In genomic region chr12:85955127-85955526, GRCh38 we compare ENCODE assay signal across 14 cellular contexts.
DNase-seq lines count a peak whose midpoint lies in the region; TF ChIP-seq lines count a peak whose summit lies in the region.
"Had no signal": no experiment of that assay in that cellular context is flagged by ENCODE, and none has a peak within 500 bp of the region (broad histone marks: within the 10 kb centered on the region; RNA-seq: fewer than 3 reads in every experiment).

No MANE protein-coding gene starts in this region.

- no peak overlapping the region for H4K91ac ChIP-seq in neuronal stem cell (ENCODE audit: low read depth, low read length, poor library complexity)

- H4K20me1 ChIP-seq in osteoblast (ENCODE audit: insufficient read depth, low read length): no peaks in the 10 kb centered on the region

- H3K27me3 ChIP-seq in osteoblast (ENCODE audit: insufficient read depth, low read length) (peaks cover 2% of the 10 kb centered on the region), neuronal stem cell (ENCODE audit: control insufficient read depth in 3 of 3, insufficient read depth in 3 of 3, low read depth in 1 of 3, low read length in 3 of 3) (no peaks in the 10 kb centered on the region)
- H3K27me3 ChIP-seq: Peyer's patch, tibial artery had no signal

- no peak overlapping the region for H2AK5ac ChIP-seq in neuronal stem cell (ENCODE audit: low read depth, low read length)

- H3K4ac ChIP-seq in neuronal stem cell (ENCODE audit: low read length): no peak overlapping the region

- no CpG with 5 or more reads among the region's 1 CpG for WGBS in neuronal stem cell (ENCODE audit: extremely low coverage in 2 of 2, insufficient read length in 2 of 2, insufficient replicate concordance in 1 of 2), 2 donors

- H2BK5ac ChIP-seq in neuronal stem cell (ENCODE audit: low read length): no peak overlapping the region

- H3K27me3 Mint-ChIP-seq in activated T-helper 1 cell treated with anti-CD3 and anti-CD28 coated beads, Interleukin-12 subunit alpha, Interleukin-12 subunit beta, Interleukin-2, Interleukin-4 antibody, amounts not matched to agents 30 ng/mL and 10 ng/mL and 1 ng/mL, durations not matched to agents 14 hours and 24 hours and 36 hours (ENCODE audit: insufficient read depth): no peaks in the 10 kb centered on the region
- H3K27me3 Mint-ChIP-seq: activated naive CD8-positive, alpha-beta T cell treated with anti-CD3 and anti-CD28 coated beads for 36 hours had no signal

- H3K9me3 ChIP-seq in osteoblast (ENCODE audit: low read depth, low read length): no peaks in the 10 kb centered on the region
- no peaks in the 10 kb centered on the region for H3K9me3 ChIP-seq in neuronal stem cell (replicated peaks in 1 of 2; ENCODE audit: control insufficient read depth in 2 of 2, insufficient read depth in 1 of 2, low read depth in 1 of 2, low read length in 2 of 2)
- H3K9me3 ChIP-seq: mucosa of descending colon, Peyer's patch, tibial artery had no signal

- H3K27ac ChIP-seq in osteoblast (ENCODE audit: low read depth, low read length) (no peak overlapping the region), neuronal stem cell (replicated peaks; ENCODE audit: low read length) (no peak overlapping the region)
- H3K27ac ChIP-seq: Peyer's patch, tibial artery had no signal

- H3K27ac Mint-ChIP-seq in activated T-helper 1 cell treated with anti-CD3 and anti-CD28 coated beads, Interleukin-12 subunit alpha, Interleukin-12 subunit beta, Interleukin-2, Interleukin-4 antibody, amounts not matched to agents 30 ng/mL and 10 ng/mL and 1 ng/mL, durations not matched to agents 14 hours and 24 hours and 36 hours: no peak overlapping the region
- H3K27ac Mint-ChIP-seq: activated naive CD8-positive, alpha-beta T cell treated with anti-CD3 and anti-CD28 coated beads for 36 hours had no signal

- H3K4me2 ChIP-seq in osteoblast (ENCODE audit: insufficient read depth, low read length) (no peak overlapping the region), neuronal stem cell (ENCODE audit: insufficient read depth, low read length, poor library complexity, severe bottlenecking) (no peak overlapping the region)

- no peak overlapping the region for H3K9ac ChIP-seq in neuronal stem cell (ENCODE audit: low read depth, low read length, poor library complexity)

- H3K9me3 Mint-ChIP-seq in activated T-helper 1 cell treated with anti-CD3 and anti-CD28 coated beads, Interleukin-12 subunit alpha, Interleukin-12 subunit beta, Interleukin-2, Interleukin-4 antibody, amounts not matched to agents 30 ng/mL and 10 ng/mL and 1 ng/mL, durations not matched to agents 14 hours and 24 hours and 36 hours: no peaks in the 10 kb centered on the region
- H3K9me3 Mint-ChIP-seq: activated naive CD8-positive, alpha-beta T cell treated with anti-CD3 and anti-CD28 coated beads for 36 hours had no signal

- H3K36me3 Mint-ChIP-seq in activated T-helper 1 cell treated with anti-CD3 and anti-CD28 coated beads, Interleukin-12 subunit alpha, Interleukin-12 subunit beta, Interleukin-2, Interleukin-4 antibody, amounts not matched to agents 30 ng/mL and 10 ng/mL and 1 ng/mL, durations not matched to agents 14 hours and 24 hours and 36 hours (ENCODE audit: low read depth): no peaks in the 10 kb centered on the region
- H3K36me3 Mint-ChIP-seq: activated naive CD8-positive, alpha-beta T cell treated with anti-CD3 and anti-CD28 coated beads for 36 hours had no signal

- H3K23ac ChIP-seq in neuronal stem cell (ENCODE audit: low read depth, low read length, poor library complexity): no peak overlapping the region

- no peak overlapping the region for H2AFZ ChIP-seq in osteoblast (ENCODE audit: low read length)
- H2AFZ ChIP-seq in neuronal stem cell (ENCODE audit: low read length): no peak overlapping the region

- H3K36me3 ChIP-seq in osteoblast (ENCODE audit: insufficient read depth, low read length): no peaks in the 10 kb centered on the region
- H3K36me3 ChIP-seq in neuronal stem cell (replicated peaks in 1 of 2; ENCODE audit: control insufficient read depth in 2 of 2, insufficient read depth in 2 of 2, low read length in 2 of 2): no peaks in the 10 kb centered on the region
- H3K36me3 ChIP-seq: Peyer's patch, tibial artery had no signal

- H3K4me1 Mint-ChIP-seq in activated T-helper 1 cell treated with anti-CD3 and anti-CD28 coated beads, Interleukin-12 subunit alpha, Interleukin-12 subunit beta, Interleukin-2, Interleukin-4 antibody, amounts not matched to agents 30 ng/mL and 10 ng/mL and 1 ng/mL, durations not matched to agents 14 hours and 24 hours and 36 hours (ENCODE audit: low read depth): no peaks in the 10 kb centered on the region
- H3K4me1 Mint-ChIP-seq: activated naive CD8-positive, alpha-beta T cell treated with anti-CD3 and anti-CD28 coated beads for 36 hours had no signal

- no peak overlapping the region for H3K4me3 ChIP-seq in osteoblast (ENCODE audit: insufficient read depth, low read length)
- no peak overlapping the region for H3K4me3 ChIP-seq in neuronal stem cell (ENCODE audit: low read length in 2 of 2)
- H3K4me3 ChIP-seq: mucosa of descending colon, Peyer's patch, tibial artery had no signal

- H3K4me3 Mint-ChIP-seq in activated T-helper 1 cell treated with anti-CD3 and anti-CD28 coated beads, Interleukin-12 subunit alpha, Interleukin-12 subunit beta, Interleukin-2, Interleukin-4 antibody, amounts not matched to agents 30 ng/mL and 10 ng/mL and 1 ng/mL, durations not matched to agents 14 hours and 24 hours and 36 hours: no peak overlapping the region
- H3K4me3 Mint-ChIP-seq: activated naive CD8-positive, alpha-beta T cell treated with anti-CD3 and anti-CD28 coated beads for 36 hours had no signal

- peak; percentile 23 for DNase-seq in DMS153 treated with DMSO at 0.1 percent for 48 hours (lab: John Stamatoyannopoulos, UW; ENCODE audit: unreplicated experiment)
- DNase-seq in DMS153 (lab: John Stamatoyannopoulos, UW): no peak
- DNase-seq in NCI-H69 (lab: John Stamatoyannopoulos, UW): peak; percentile 57
- peak; percentile 40 for DNase-seq in dermis blood vessel endothelial cell
- DNase-seq in osteoblast (ENCODE audit: insufficient read length, low spot score, missing footprints): peak; percentile 61
- no peak for DNase-seq in neuronal stem cell (ENCODE audit: low spot score)
- DNase-seq in NCI-H2227 (lab: John Stamatoyannopoulos, UW; ENCODE audit: unreplicated experiment): no peak
- no peak for DNase-seq in activated T-helper 1 cell treated with anti-CD3 and anti-CD28 coated beads, Interleukin-12 subunit alpha, Interleukin-12 subunit beta, Interleukin-2, Interleukin-4 antibody, amounts not matched to agents 30 ng/mL and 10 ng/mL and 1 ng/mL, durations not matched to agents 14 hours and 24 hours and 36 hours (ENCODE audit: low spot score)
- DNase-seq: activated naive CD8-positive, alpha-beta T cell treated with anti-CD3 and anti-CD28 coated beads for 36 hours; EL; mucosa of descending colon; NCI-H187; Peyer's patch; tibial artery had no signal

- TF ChIP-seq CTCF in osteoblast (IDR thresholded peaks at IDR 0.05; ENCODE audit: extremely low read depth, low read depth, low read length): peak; percentile 32

- no peak overlapping the region for H3K18ac ChIP-seq in neuronal stem cell (ENCODE audit: low read length)

- no peak overlapping the region for H2BK120ac ChIP-seq in neuronal stem cell (ENCODE audit: low read depth, low read length)

- no peaks in the 10 kb centered on the region for H3K79me2 ChIP-seq in osteoblast (ENCODE audit: insufficient read depth, low read length)

- intact Hi-C loops in activated T-helper 1 cell treated with anti-CD3 and anti-CD28 coated beads, Interleukin-12 subunit alpha, Interleukin-12 subunit beta, Interleukin-2, Interleukin-4 antibody, amounts not matched to agents 30 ng/mL and 10 ng/mL and 1 ng/mL, durations not matched to agents 14 hours and 24 hours and 36 hours (cut with micrococcal nuclease): no loop called here

- H3K14ac ChIP-seq in neuronal stem cell (ENCODE audit: low read length): no peak overlapping the region

- H3K4me1 ChIP-seq in osteoblast (ENCODE audit: insufficient read depth, low read length) (no peaks in the 10 kb centered on the region), neuronal stem cell (ENCODE audit: control insufficient read depth in 2 of 2, insufficient read depth in 1 of 2, low read depth in 1 of 2, low read length in 2 of 2) (no peaks in the 10 kb centered on the region)
- H3K4me1 ChIP-seq: Peyer's patch, tibial artery had no signal

- H3K79me1 ChIP-seq in neuronal stem cell (ENCODE audit: low read depth, low read length): no peaks in the 10 kb centered on the region

- H2BK12ac ChIP-seq in neuronal stem cell (ENCODE audit: low read length): no peak overlapping the region

- H4K8ac ChIP-seq in neuronal stem cell (ENCODE audit: low read depth, low read length): no peak overlapping the region

- H2BK15ac ChIP-seq in neuronal stem cell (ENCODE audit: low read length): no peak overlapping the region

Comparison
In these comparisons a context has a peak if more than half of its experiments do, and no peak if none do; other contexts are left out.
1. DNase-seq: peak in DMS153 treated with DMSO at 0.1 percent for 48 hours (single experiment), NCI-H69 (single experiment), dermis blood vessel endothelial cell (single experiment) and osteoblast (single experiment); none in DMS153 (single experiment), neuronal stem cell (single experiment), NCI-H2227 (single experiment) and activated T-helper 1 cell treated with anti-CD3 and anti-CD28 coated beads, Interleukin-12 subunit alpha, Interleukin-12 subunit beta, Interleukin-2, Interleukin-4 antibody, amounts not matched to agents 30 ng/mL and 10 ng/mL and 1 ng/mL, durations not matched to agents 14 hours and 24 hours and 36 hours (single experiment).